ENCODE assay signal across 11 cellular contexts in the genomic region with DNA sequence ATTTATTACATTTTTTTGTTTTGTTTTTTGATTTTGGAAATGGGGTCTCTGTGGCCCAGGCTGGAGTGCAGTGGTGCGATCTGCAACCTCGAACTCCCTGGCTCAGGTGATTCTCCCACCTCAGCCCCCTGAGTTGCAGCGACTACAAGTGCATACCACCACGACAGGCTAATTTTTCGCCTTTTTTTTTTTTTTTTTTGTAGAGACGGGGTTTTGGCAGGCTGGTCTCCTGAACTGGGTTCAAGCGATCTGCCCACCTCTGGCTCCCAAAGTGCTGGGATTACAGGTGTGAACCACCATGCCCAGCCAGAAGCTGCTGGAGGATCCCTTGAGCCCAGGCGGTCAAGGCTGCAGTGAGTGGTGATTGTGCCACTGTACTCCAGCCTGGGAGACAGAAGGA. TPM values are rescaled to one million over a fixed set of nuclear protein-coding genes. Genes with fewer than 3 reads are reported as not detected.
DNase-seq lines count a peak whose midpoint lies in the region; ATAC-seq and TF ChIP-seq lines count a peak whose summit lies in the region.
"Had no signal": no experiment of that assay in that cellular context is flagged by ENCODE, and none has a peak within 500 bp of the region (broad histone marks: within the 10 kb centered on the region; RNA-seq: fewer than 3 reads in every experiment).

No MANE protein-coding gene starts in this region.

- no peak overlapping the region for H3K9ac ChIP-seq in stomach smooth muscle (ENCODE audit: low read length in 2 of 2)

- H3K4me3 ChIP-seq in Panc1 (ENCODE audit: low read depth in 2 of 2, low read length in 2 of 2) (peak overlapping the region; percentile 1 to 98; a peak in 2 of 4 replicates), fibroblast of mammary gland (ENCODE audit: control insufficient read depth, low read depth, low read length) (peak overlapping the region; percentile 98), stomach smooth muscle (ENCODE audit: low read length in 2 of 2) (peak overlapping the region; percentile 31 to 34)

- in situ Hi-C loops in Panc1 (cut with HindIII; ENCODE audit: low pct_unique_long_range_greater_than_20kb, low sequenced_read_pairs), result no loop called here

- ATAC-seq in Panc1 (no peak), GM19023 (IDR thresholded peaks at IDR 0.05; ENCODE audit: unreplicated experiment) (no peak)

- H3K27me3 ChIP-seq in Panc1 (ENCODE audit: control insufficient read depth, insufficient read depth, low read length) (no peaks in the 10 kb centered on the region), stomach smooth muscle (ENCODE audit: control insufficient read depth in 1 of 2, insufficient read depth in 2 of 2, low read length in 2 of 2) (no peaks in the 10 kb centered on the region)
- H3K27me3 ChIP-seq: sigmoid colon had no signal

- H3K9me3 Mint-ChIP-seq in activated naive CD4-positive, alpha-beta T cell treated with anti-CD3 and anti-CD28 coated beads, Interleukin-2, amount 50 U/mL, for 24 hours, result no peaks in the 10 kb centered on the region

- H3K4me1 Mint-ChIP-seq in activated naive CD4-positive, alpha-beta T cell treated with anti-CD3 and anti-CD28 coated beads, Interleukin-2, amount 50 U/mL, for 24 hours, result peaks cover 29% of the 10 kb centered on the region

- TF ChIP-seq CTCF in Panc1 (IDR thresholded peaks at IDR 0.05) (no peak), fibroblast of mammary gland (conservative IDR thresholded peaks at IDR 0.05; ENCODE audit: control insufficient read depth, insufficient read depth, low read depth, low read length) (no peak)

- no peak overlapping the region for H3K27ac ChIP-seq in Panc1 (ENCODE audit: low read length)
- no peak overlapping the region for H3K27ac ChIP-seq in stomach smooth muscle (ENCODE audit: low read length)
- H3K27ac ChIP-seq: sigmoid colon had no signal

- peak overlapping the region; percentile 66 for H3K4me3 Mint-ChIP-seq in activated naive CD4-positive, alpha-beta T cell treated with anti-CD3 and anti-CD28 coated beads, Interleukin-2, amount 50 U/mL, for 24 hours

- no peak for DNase-seq in activated naive CD4-positive, alpha-beta T cell (lab: John Stamatoyannopoulos, UW)
- DNase-seq in Panc1 (ENCODE audit: low read depth, low spot score) (no peak), fibroblast of mammary gland (ENCODE audit: low read depth) (no peak), AML-193 (lab: John Stamatoyannopoulos, UW) (no peak), GOT3 (lab: John Stamatoyannopoulos, UW) (no peak)
- DNase-seq: islet precursor cell, Right ventricle myocardium superior, sigmoid colon had no signal

- BruUV-seq in Panc1 (replicated peaks; lab: Mats Ljungman, UMichigan), result no TSS peak

- intact Hi-C loops in Panc1 (cut with micrococcal nuclease; ENCODE audit: unreplicated experiment), result no loop called here

- no peak overlapping the region for H3K27ac Mint-ChIP-seq in activated naive CD4-positive, alpha-beta T cell treated with anti-CD3 and anti-CD28 coated beads, Interleukin-2, amount 50 U/mL, for 24 hours

- H3K4me1 ChIP-seq in Panc1 (ENCODE audit: control insufficient read depth, insufficient read depth, low read length), result peaks cover 7% of the 10 kb centered on the region; the same call in 1 of the 2 replicates
- peaks cover 12% of the 10 kb centered on the region for H3K4me1 ChIP-seq in stomach smooth muscle (ENCODE audit: control insufficient read depth, insufficient read depth, low read length)

- H3K36me3 Mint-ChIP-seq in activated naive CD4-positive, alpha-beta T cell treated with anti-CD3 and anti-CD28 coated beads, Interleukin-2, amount 50 U/mL, for 24 hours, result no peaks in the 10 kb centered on the region

- no peaks in the 10 kb centered on the region for H3K27me3 Mint-ChIP-seq in activated naive CD4-positive, alpha-beta T cell treated with anti-CD3 and anti-CD28 coated beads, Interleukin-2, amount 50 U/mL, for 24 hours

- H3K9me3 ChIP-seq in Panc1 (ENCODE audit: control insufficient read depth, insufficient read depth, low read depth, low read length) (peaks cover under 1% of the 10 kb centered on the region; the same call in 1 of the 2 replicates), stomach smooth muscle (ENCODE audit: control insufficient read depth in 2 of 2, low read length in 2 of 2) (no peaks in the 10 kb centered on the region)
- H3K9me3 ChIP-seq: sigmoid colon had no signal

- H3K36me3 ChIP-seq in Panc1 (ENCODE audit: control insufficient read depth, insufficient read depth, low read length) (no peaks in the 10 kb centered on the region; the same call in 1 of the 2 replicates), stomach smooth muscle (ENCODE audit: control insufficient read depth in 2 of 2, insufficient read depth in 2 of 2, low read length in 2 of 2) (peaks cover 0 to 4% of the 10 kb centered on the region in 2 donors)
- H3K36me3 ChIP-seq: sigmoid colon had no signal

- POLR2A ChIA-PET in Panc1 (lab: Charles Lee), result no interaction called here

- CTCF ChIA-PET in Panc1 (lab: Charles Lee), result interaction anchor here (0.6 kb wide), 1 partner anchor 356 kb away, joined by 3 read pairs; no protein-coding TSS in a partner anchor

RNA-seq across cellular contexts. Expression of a gene that starts 2.3 kb away (rescaled TPM):
- total RNA-seq in Panc1 (2021; ENCODE audit: unreplicated experiment), result 30.1 TPM
- 8.9 TPM for polyA plus RNA-seq in Panc1 (2012; ENCODE audit: insufficient read length)

Comparison
In these comparisons a context has a peak if more than half of its experiments do, and no peak if none do; other contexts are left out.
1. H3K4me3 ChIP-seq: peak in every context shown above with its lines; median percentile 98 in fibroblast of mammary gland; 50 in Panc1; 32 in stomach smooth muscle.